In the genomic region with DNA sequence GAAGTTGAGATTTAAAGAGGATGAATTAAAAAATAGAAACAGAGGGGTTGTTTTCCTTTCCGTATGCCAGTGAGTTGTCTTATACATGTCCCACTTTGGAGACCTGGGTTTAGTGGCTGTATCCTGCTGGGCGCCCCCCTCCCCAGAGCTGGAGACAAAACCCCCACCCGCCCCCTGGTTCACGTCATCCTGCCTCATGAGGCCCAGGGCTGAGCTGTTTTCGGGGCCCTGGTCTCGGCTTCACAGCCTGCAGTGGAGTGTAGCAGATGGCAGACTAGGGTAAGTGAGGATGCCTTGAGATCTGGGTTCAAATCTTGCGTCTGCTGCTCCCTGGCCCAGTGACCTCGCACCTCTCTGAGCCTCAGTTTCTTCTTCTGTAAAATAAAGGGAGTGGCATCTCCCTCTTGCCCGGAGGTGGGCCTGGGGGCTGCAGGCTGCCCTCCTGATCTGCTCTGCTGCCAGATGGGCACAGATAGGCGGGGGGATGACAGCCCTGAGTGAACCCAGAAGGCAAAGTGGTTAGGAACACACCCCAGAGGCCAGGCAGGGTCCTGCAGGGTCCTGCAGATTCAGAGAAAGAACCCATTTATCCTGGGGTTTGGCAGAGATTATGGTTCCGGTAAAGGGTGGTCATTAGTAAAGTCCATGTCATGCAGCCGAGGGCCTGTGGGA, we compare ENCODE assay signal across 8 cellular contexts. TPM values are rescaled to one million over a fixed set of nuclear protein-coding genes. Genes with fewer than 3 reads are reported as not detected.
A peak's percentile ranks its signal among the peaks of the same experiment; 100 is the strongest.
DNase-seq lines count a peak whose midpoint lies in the region; ATAC-seq and TF ChIP-seq lines count a peak whose summit lies in the region.

No MANE protein-coding gene starts in this region.

- ATAC-seq in natural killer cell treated with Interleukin-12 subunit alpha and Interleukin-12 subunit beta and Interleukin-15 and Interleukin-18, amount 100 ng/mL, for 72 hours = no peak
- ATAC-seq in HG03097 (IDR thresholded peaks at IDR 0.05; ENCODE audit: low FRiP score, unreplicated experiment) = no peak

- TF ChIP-seq CTCF in Loucy (conservative IDR thresholded peaks at IDR 0.05; ENCODE audit: low read length) = peak; percentile 34; the same call in 1 of the 2 replicates
- peak in 1 of 2 donors; percentile 11 for TF ChIP-seq CTCF in mammary epithelial cell (conservative IDR thresholded peaks at IDR 0.05 in 1 of 2, IDR thresholded peaks at IDR 0.05 in 1 of 2; ENCODE audit: extremely low read depth in 1 of 2, insufficient read depth in 1 of 2, low read depth in 1 of 2, low read length in 2 of 2)

- H3K4me1 ChIP-seq in BLaER1 = peaks cover 50% of the 10 kb centered on the region
- H3K4me1 ChIP-seq in Loucy (ENCODE audit: insufficient read depth, low read length, poor library complexity, severe bottlenecking) = peaks cover 14% of the 10 kb centered on the region
- peaks cover 46% of the 10 kb centered on the region for H3K4me1 ChIP-seq in mammary epithelial cell (ENCODE audit: insufficient read depth, low read length)

- no TSS peak for BruUV-seq in mammary epithelial cell (replicated peaks; lab: Mats Ljungman, UMichigan)

- H2AFZ ChIP-seq in Loucy (ENCODE audit: low read length) (no peak overlapping the region), mammary epithelial cell (ENCODE audit: low read depth, low read length) (no peak overlapping the region)

- H3K27ac ChIP-seq in BLaER1 (no peak overlapping the region), mammary epithelial cell (ENCODE audit: insufficient read depth, low read depth, low read length) (peak overlapping the region; percentile 79)

- 57% methylated on average over 8 of the region's 12 CpGs for WGBS in mammary epithelial cell (ENCODE audit: low coverage, missing lambda C conversion rate)

- no peaks in the 10 kb centered on the region for H4K20me1 ChIP-seq in BLaER1
- H4K20me1 ChIP-seq in Loucy (ENCODE audit: insufficient read depth, low read length, poor library complexity, severe bottlenecking) = no peaks in the 10 kb centered on the region
- H4K20me1 ChIP-seq in mammary epithelial cell (ENCODE audit: insufficient read depth, low read length) = no peaks in the 10 kb centered on the region

- H3K9ac ChIP-seq in BLaER1 (no peak overlapping the region; the same call in 1 of the 2 replicates), Loucy (ENCODE audit: low read depth, low read length, poor library complexity, severe bottlenecking) (no peak overlapping the region), mammary epithelial cell (ENCODE audit: insufficient read depth, low read length) (no peak overlapping the region)

- H3K27me3 ChIP-seq in BLaER1 (no peaks in the 10 kb centered on the region), Loucy (ENCODE audit: insufficient read depth, low read length, poor library complexity, severe bottlenecking) (no peaks in the 10 kb centered on the region), mammary epithelial cell (ENCODE audit: insufficient read depth, low read length) (no peaks in the 10 kb centered on the region)

- no peaks in the 10 kb centered on the region for H3F3A ChIP-seq in Loucy (ENCODE audit: low read depth)

- H3K4me3 ChIP-seq in BLaER1 = no peak overlapping the region; the same call in 1 of the 2 replicates
- H3K4me3 ChIP-seq in Loucy (ENCODE audit: low read length, poor library complexity, severe bottlenecking) = peak overlapping the region; percentile 58
- no peak overlapping the region for H3K4me3 ChIP-seq in mammary epithelial cell (replicated peaks in 1 of 3; ENCODE audit: insufficient read depth in 1 of 3, low read depth in 2 of 3, low read length in 3 of 3)

- CTCF ChIA-PET in mammary epithelial cell (lab: Charles Lee; ENCODE audit: low non-redundant PET) = no interaction called here

- dilution Hi-C loops in mammary epithelial cell (cut with HindIII; ENCODE audit: low sequenced_read_pairs) = loop anchor here (5.0 kb wide), 2 partner anchors 53 to 102 kb away; no protein-coding TSS in a partner anchor

- peak overlapping the region; percentile 25 for H3K4me3 Mint-ChIP-seq in natural killer cell treated with Interleukin-12 subunit alpha and Interleukin-12 subunit beta and Interleukin-15 and Interleukin-18, amount 100 ng/mL, for 72 hours

- H3K9me2 ChIP-seq in Loucy (replicated peaks; ENCODE audit: low read depth, low read length) = no peaks in the 10 kb centered on the region

- DNase-seq in mammary epithelial cell = no peak
- no peak for DNase-seq in natural killer cell treated with Interleukin-12 subunit alpha and Interleukin-12 subunit beta and Interleukin-15 and Interleukin-18, amount 100 ng/mL, for 72 hours (ENCODE audit: low spot score)
- no peak for DNase-seq in mucosa of gallbladder (ENCODE audit: low spot score)
- no peak for DNase-seq in UCSD-AML1 (lab: John Stamatoyannopoulos, UW; ENCODE audit: unreplicated experiment)
- no peak for DNase-seq in amniotic stem cell (lab: John Stamatoyannopoulos, UW)

- H3K36me3 ChIP-seq in BLaER1 = no peaks in the 10 kb centered on the region
- H3K36me3 ChIP-seq in Loucy (ENCODE audit: insufficient read depth, low read length) = no peaks in the 10 kb centered on the region
- no peaks in the 10 kb centered on the region for H3K36me3 ChIP-seq in mammary epithelial cell (ENCODE audit: insufficient read depth, low read length)

- intact Hi-C loops in mammary epithelial cell (cut with micrococcal nuclease) = loop anchor here (1.0 to 2.0 kb wide), 4 partner anchors 20 to 45 kb away; a partner anchor contains a TSS

- peaks cover 24 to 53% of the 10 kb centered on the region in 2 donors for H3K27me3 Mint-ChIP-seq in natural killer cell treated with Interleukin-12 subunit alpha and Interleukin-12 subunit beta and Interleukin-15 and Interleukin-18, amount 100 ng/mL, for 72 hours

- H3K4me2 ChIP-seq in BLaER1 (peak overlapping the region; percentile 85), Loucy (ENCODE audit: low read depth, low read length, poor library complexity, severe bottlenecking) (peak overlapping the region; percentile 60), mammary epithelial cell (ENCODE audit: insufficient read depth, low read depth, low read length) (peak overlapping the region; percentile 94)

- H3K79me2 ChIP-seq in Loucy (ENCODE audit: insufficient read depth, low read length) (no peaks in the 10 kb centered on the region), mammary epithelial cell (ENCODE audit: insufficient read depth, low read length) (no peaks in the 10 kb centered on the region)

- H3K27ac Mint-ChIP-seq in natural killer cell treated with Interleukin-12 subunit alpha and Interleukin-12 subunit beta and Interleukin-15 and Interleukin-18, amount 100 ng/mL, for 72 hours = peak overlapping the region in 1 of 2 donors; percentile 74

- in situ Hi-C loops in mammary epithelial cell (cut with MboI; ENCODE audit: low sequenced_read_pairs in 2 of 2) = no loop called here

- no peaks in the 10 kb centered on the region for H3K9me3 Mint-ChIP-seq in natural killer cell treated with Interleukin-12 subunit alpha and Interleukin-12 subunit beta and Interleukin-15 and Interleukin-18, amount 100 ng/mL, for 72 hours

- H3K9me3 ChIP-seq in BLaER1 (no peaks in the 10 kb centered on the region), Loucy (ENCODE audit: insufficient read depth, low read depth, low read length) (no peaks in the 10 kb centered on the region), mammary epithelial cell (replicated peaks; ENCODE audit: insufficient read depth, low read length) (no peaks in the 10 kb centered on the region)

- H3K36me3 Mint-ChIP-seq in natural killer cell treated with Interleukin-12 subunit alpha and Interleukin-12 subunit beta and Interleukin-15 and Interleukin-18, amount 100 ng/mL, for 72 hours = no peaks in the 10 kb centered on the region

- peaks cover 20 to 25% of the 10 kb centered on the region in 2 donors for H3K4me1 Mint-ChIP-seq in natural killer cell treated with Interleukin-12 subunit alpha and Interleukin-12 subunit beta and Interleukin-15 and Interleukin-18, amount 100 ng/mL, for 72 hours (ENCODE audit: low read depth in 2 of 2)

RNA-seq across cellular contexts. Expression of a gene that starts 45.1 kb away (rescaled TPM):
- total RNA-seq in mammary epithelial cell (10 to 100 TPM in 1 of 2 donors, 1 to 10 TPM in 1; 4.3 to 24.7 TPM), mucosa of gallbladder (11.9 TPM)
- polyA plus RNA-seq in mammary epithelial cell = 3.5 TPM
- 1.8 TPM for polyA minus RNA-seq in mammary epithelial cell
- 100 to 1,000 TPM; 110 to 156 TPM for total RNA-seq in natural killer cell treated with Interleukin-12 subunit alpha and Interleukin-12 subunit beta and Interleukin-15 and Interleukin-18, amount 100 ng/mL, for 72 hours
